In genomic region chr2:12778369-12778768, GRCh38 we compare ENCODE assay signal across 1 cellular context.
TF ChIP-seq lines count a peak whose summit lies in the region.

No MANE protein-coding gene starts in this region.

TF ChIP-seq in HepG2, 621 proteins besides CTCF, POLR2A, EP300 and RAD21 (continued from another document and continues in another):
- peak; percentile 60; the same call in 1 of the 2 replicates for TF ChIP-seq TFE3 (CRISPR knock-in tag; IDR thresholded peaks at IDR 0.05)
- TF ChIP-seq ZNF670 (CRISPR knock-in tag; IDR thresholded peaks at IDR 0.05; ENCODE audit: borderline replicate concordance): peak; percentile 91
- TF ChIP-seq ETV6 (CRISPR knock-in tag; conservative IDR thresholded peaks at IDR 0.05): no peak
- TF ChIP-seq ZNF451 (CRISPR knock-in tag; IDR thresholded peaks at IDR 0.05): 0 out of 2 replicates have a peak, but pooled peaks have one; percentile 33
- TF ChIP-seq MED1 (CRISPR knock-in tag; IDR thresholded peaks at IDR 0.05): peak; percentile 85
- TF ChIP-seq ZNF160 (CRISPR knock-in tag; IDR thresholded peaks at IDR 0.05): no peak
- TF ChIP-seq NCOR1 (IDR thresholded peaks at IDR 0.05; ENCODE audit: borderline replicate concordance, low read length): peak; percentile 92
- peak; percentile 82; the same call in 1 of the 2 replicates for TF ChIP-seq CBX5 (CRISPR knock-in tag; IDR thresholded peaks at IDR 0.05; ENCODE audit: borderline replicate concordance)
- TF ChIP-seq CCDC6 (CRISPR knock-in tag; IDR thresholded peaks at IDR 0.05): no peak
- TF ChIP-seq TBX2 (CRISPR knock-in tag; IDR thresholded peaks at IDR 0.05; ENCODE audit: borderline replicate concordance): peak; percentile 91; the same call in 1 of the 2 replicates
- peak; percentile 85 for TF ChIP-seq ZMYM3 (CRISPR knock-in tag; IDR thresholded peaks at IDR 0.05)
- TF ChIP-seq ZNF772 (CRISPR knock-in tag; IDR thresholded peaks at IDR 0.05): peak; percentile 41; the same call in 1 of the 2 replicates
- TF ChIP-seq ZSCAN21 (CRISPR knock-in tag; IDR thresholded peaks at IDR 0.05; ENCODE audit: borderline replicate concordance): peak; percentile 35; the same call in 1 of the 2 replicates
- TF ChIP-seq FIP1L1 (IDR thresholded peaks at IDR 0.05; ENCODE audit: borderline replicate concordance, insufficient read depth, low read depth, low read length): 0 out of 2 replicates have a peak, but pooled peaks have one; percentile 58
- TF ChIP-seq KDM2A (CRISPR knock-in tag; IDR thresholded peaks at IDR 0.05; ENCODE audit: borderline replicate concordance, low read depth): peak; percentile 36; the same call in 1 of the 2 replicates
- TF ChIP-seq SUZ12 (IDR thresholded peaks at IDR 0.05; ENCODE audit: low read depth, low read length): no peak
- peak; percentile 56; the same call in 1 of the 2 replicates for TF ChIP-seq ZBTB20 (CRISPR knock-in tag; IDR thresholded peaks at IDR 0.05; ENCODE audit: borderline replicate concordance, low read depth)
- 0 out of 2 replicates have a peak, but pooled peaks have one; percentile 54 for TF ChIP-seq FUBP1 (CRISPR knock-in tag; IDR thresholded peaks at IDR 0.05; ENCODE audit: borderline replicate concordance)
- TF ChIP-seq ZFP91 (CRISPR knock-in tag; IDR thresholded peaks at IDR 0.05; ENCODE audit: borderline replicate concordance): peak; percentile 59
- peak; percentile 95 for TF ChIP-seq HDAC1 (CRISPR knock-in tag; IDR thresholded peaks at IDR 0.05)
- TF ChIP-seq NR2F6 (IDR thresholded peaks at IDR 0.05): peak; percentile 97
- peak; percentile 99 for TF ChIP-seq NR2F6 (CRISPR knock-in tag; IDR thresholded peaks at IDR 0.05)
- peak; percentile 66; the same call in 1 of the 2 replicates for TF ChIP-seq CBFB (CRISPR knock-in tag; IDR thresholded peaks at IDR 0.05)
- no peak for TF ChIP-seq ZNF589 (CRISPR knock-in tag; conservative IDR thresholded peaks at IDR 0.05)
- TF ChIP-seq ZKSCAN1 (IDR thresholded peaks at IDR 0.05; ENCODE audit: low read length): no peak; the same call in 1 of the 2 replicates
- peak; percentile 51; the same call in 1 of the 2 replicates for TF ChIP-seq KDM3A (CRISPR knock-in tag; IDR thresholded peaks at IDR 0.05; ENCODE audit: low read depth)
- peak; percentile 59; the same call in 1 of the 2 replicates for TF ChIP-seq ZNF460 (CRISPR knock-in tag; IDR thresholded peaks at IDR 0.05; ENCODE audit: borderline replicate concordance)
- TF ChIP-seq TAF1 (CRISPR knock-in tag; IDR thresholded peaks at IDR 0.05): no peak
- TF ChIP-seq CCAR2 (optimal IDR thresholded peaks at IDR 0.05; ENCODE audit: low read depth, low read length): peak; percentile 95
- TF ChIP-seq THRA (CRISPR knock-in tag; IDR thresholded peaks at IDR 0.05; ENCODE audit: borderline replicate concordance): peak; percentile 84; the same call in 1 of the 2 replicates
- peak; percentile 72; the same call in 1 of the 2 replicates for TF ChIP-seq SOX13 (IDR thresholded peaks at IDR 0.05)
- peak in 1 of 2 experiments; percentile 83; a peak in 2 of 4 replicates for TF ChIP-seq SOX13 (CRISPR knock-in tag; conservative IDR thresholded peaks at IDR 0.05 in 1 of 2, IDR thresholded peaks at IDR 0.05 in 1 of 2)
- TF ChIP-seq IRF2 (CRISPR knock-in tag; IDR thresholded peaks at IDR 0.05): peak; percentile 65; the same call in 1 of the 2 replicates
- TF ChIP-seq FOXO4 (CRISPR knock-in tag; conservative IDR thresholded peaks at IDR 0.05): no peak
- TF ChIP-seq NR2F1 (CRISPR knock-in tag; IDR thresholded peaks at IDR 0.05): peak; percentile 97 to 99
- TF ChIP-seq, protein P1, sequence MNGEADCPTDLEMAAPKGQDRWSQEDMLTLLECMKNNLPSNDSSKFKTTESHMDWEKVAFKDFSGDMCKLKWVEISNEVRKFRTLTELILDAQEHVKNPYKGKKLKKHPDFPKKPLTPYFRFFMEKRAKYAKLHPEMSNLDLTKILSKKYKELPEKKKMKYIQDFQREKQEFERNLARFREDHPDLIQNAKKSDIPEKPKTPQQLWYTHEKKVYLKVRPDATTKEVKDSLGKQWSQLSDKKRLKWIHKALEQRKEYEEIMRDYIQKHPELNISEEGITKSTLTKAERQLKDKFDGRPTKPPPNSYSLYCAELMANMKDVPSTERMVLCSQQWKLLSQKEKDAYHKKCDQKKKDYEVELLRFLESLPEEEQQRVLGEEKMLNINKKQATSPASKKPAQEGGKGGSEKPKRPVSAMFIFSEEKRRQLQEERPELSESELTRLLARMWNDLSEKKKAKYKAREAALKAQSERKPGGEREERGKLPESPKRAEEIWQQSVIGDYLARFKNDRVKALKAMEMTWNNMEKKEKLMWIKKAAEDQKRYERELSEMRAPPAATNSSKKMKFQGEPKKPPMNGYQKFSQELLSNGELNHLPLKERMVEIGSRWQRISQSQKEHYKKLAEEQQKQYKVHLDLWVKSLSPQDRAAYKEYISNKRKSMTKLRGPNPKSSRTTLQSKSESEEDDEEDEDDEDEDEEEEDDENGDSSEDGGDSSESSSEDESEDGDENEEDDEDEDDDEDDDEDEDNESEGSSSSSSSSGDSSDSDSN (CRISPR knock-in tag; IDR thresholded peaks at IDR 0.05): peak; percentile 40; the same call in 1 of the 2 replicates
- peak; percentile 89 for TF ChIP-seq TBX3 (IDR thresholded peaks at IDR 0.05; ENCODE audit: borderline replicate concordance)
- no peak for TF ChIP-seq THAP9 (CRISPR knock-in tag; IDR thresholded peaks at IDR 0.05; ENCODE audit: borderline replicate concordance)
- no peak for TF ChIP-seq ZNF547 (CRISPR knock-in tag; IDR thresholded peaks at IDR 0.05)
- peak; percentile 89 for TF ChIP-seq BHLHE40 (IDR thresholded peaks at IDR 0.05; ENCODE audit: low read length)
- TF ChIP-seq ZNF20 (CRISPR knock-in tag; IDR thresholded peaks at IDR 0.05): no peak
- peak; percentile 61 for TF ChIP-seq HNF1A (IDR thresholded peaks at IDR 0.05; ENCODE audit: low read depth)
- peak; percentile 55; the same call in 1 of the 2 replicates for TF ChIP-seq HNF1A (CRISPR knock-in tag; IDR thresholded peaks at IDR 0.05; ENCODE audit: borderline replicate concordance)
- TF ChIP-seq BCL6 (CRISPR knock-in tag; IDR thresholded peaks at IDR 0.05): peak; percentile 84
- TF ChIP-seq HMG20B (CRISPR knock-in tag; conservative IDR thresholded peaks at IDR 0.05): peak; percentile 47; the same call in 1 of the 2 replicates
- TF ChIP-seq EHMT2 (IDR thresholded peaks at IDR 0.05; ENCODE audit: borderline replicate concordance, low read depth, low read length): peak; percentile 34; the same call in 1 of the 2 replicates
